ENCODE assay signal across 1 cellular context in the genomic region with DNA sequence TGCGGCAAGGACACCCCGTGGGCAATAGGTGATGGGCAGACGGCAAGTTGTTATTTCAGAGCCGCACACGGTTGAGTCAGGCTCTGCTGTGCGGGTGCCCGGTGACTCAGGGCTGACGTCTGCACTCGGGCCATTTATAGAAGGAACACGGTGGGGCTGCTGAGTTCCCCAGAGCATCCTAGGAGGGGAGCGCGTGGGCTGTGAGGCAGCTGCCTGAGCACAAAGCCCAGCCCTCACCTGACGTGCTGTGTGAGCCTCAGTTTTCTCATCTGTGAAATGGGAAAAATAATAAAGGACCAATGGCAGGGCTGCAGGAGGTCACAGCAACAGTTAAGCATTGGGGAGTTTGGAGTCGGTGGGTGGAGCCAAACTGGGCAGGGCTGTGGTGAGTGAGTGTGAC.
TF ChIP-seq lines count a peak whose summit lies in the region.

No MANE protein-coding gene starts in this region.

TF ChIP-seq in WTC11, 78 proteins besides CTCF, POLR2A, EP300 and RAD21 (continued from another document):
- TF ChIP-seq, protein P1, sequence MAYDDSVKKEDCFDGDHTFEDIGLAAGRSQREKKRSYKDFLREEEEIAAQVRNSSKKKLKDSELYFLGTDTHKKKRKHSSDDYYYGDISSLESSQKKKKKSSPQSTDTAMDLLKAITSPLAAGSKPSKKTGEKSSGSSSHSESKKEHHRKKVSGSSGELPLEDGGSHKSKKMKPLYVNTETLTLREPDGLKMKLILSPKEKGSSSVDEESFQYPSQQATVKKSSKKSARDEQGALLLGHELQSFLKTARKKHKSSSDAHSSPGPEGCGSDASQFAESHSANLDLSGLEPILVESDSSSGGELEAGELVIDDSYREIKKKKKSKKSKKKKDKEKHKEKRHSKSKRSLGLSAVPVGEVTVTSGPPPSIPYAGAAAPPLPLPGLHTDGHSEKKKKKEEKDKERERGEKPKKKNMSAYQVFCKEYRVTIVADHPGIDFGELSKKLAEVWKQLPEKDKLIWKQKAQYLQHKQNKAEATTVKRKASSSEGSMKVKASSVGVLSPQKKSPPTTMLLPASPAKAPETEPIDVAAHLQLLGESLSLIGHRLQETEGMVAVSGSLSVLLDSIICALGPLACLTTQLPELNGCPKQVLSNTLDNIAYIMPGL (CRISPR knock-in tag; IDR thresholded peaks at IDR 0.05) = no peak
- TF ChIP-seq FOXP1 (CRISPR knock-in tag; IDR thresholded peaks at IDR 0.05; ENCODE audit: borderline replicate concordance) = no peak
- TF ChIP-seq CREB1 (CRISPR knock-in tag; IDR thresholded peaks at IDR 0.05) = no peak
- TF ChIP-seq SP1 (CRISPR knock-in tag; conservative IDR thresholded peaks at IDR 0.05) = no peak
- no peak for TF ChIP-seq JAZF1 (CRISPR knock-in tag; IDR thresholded peaks at IDR 0.05)
- TF ChIP-seq, protein P2, sequence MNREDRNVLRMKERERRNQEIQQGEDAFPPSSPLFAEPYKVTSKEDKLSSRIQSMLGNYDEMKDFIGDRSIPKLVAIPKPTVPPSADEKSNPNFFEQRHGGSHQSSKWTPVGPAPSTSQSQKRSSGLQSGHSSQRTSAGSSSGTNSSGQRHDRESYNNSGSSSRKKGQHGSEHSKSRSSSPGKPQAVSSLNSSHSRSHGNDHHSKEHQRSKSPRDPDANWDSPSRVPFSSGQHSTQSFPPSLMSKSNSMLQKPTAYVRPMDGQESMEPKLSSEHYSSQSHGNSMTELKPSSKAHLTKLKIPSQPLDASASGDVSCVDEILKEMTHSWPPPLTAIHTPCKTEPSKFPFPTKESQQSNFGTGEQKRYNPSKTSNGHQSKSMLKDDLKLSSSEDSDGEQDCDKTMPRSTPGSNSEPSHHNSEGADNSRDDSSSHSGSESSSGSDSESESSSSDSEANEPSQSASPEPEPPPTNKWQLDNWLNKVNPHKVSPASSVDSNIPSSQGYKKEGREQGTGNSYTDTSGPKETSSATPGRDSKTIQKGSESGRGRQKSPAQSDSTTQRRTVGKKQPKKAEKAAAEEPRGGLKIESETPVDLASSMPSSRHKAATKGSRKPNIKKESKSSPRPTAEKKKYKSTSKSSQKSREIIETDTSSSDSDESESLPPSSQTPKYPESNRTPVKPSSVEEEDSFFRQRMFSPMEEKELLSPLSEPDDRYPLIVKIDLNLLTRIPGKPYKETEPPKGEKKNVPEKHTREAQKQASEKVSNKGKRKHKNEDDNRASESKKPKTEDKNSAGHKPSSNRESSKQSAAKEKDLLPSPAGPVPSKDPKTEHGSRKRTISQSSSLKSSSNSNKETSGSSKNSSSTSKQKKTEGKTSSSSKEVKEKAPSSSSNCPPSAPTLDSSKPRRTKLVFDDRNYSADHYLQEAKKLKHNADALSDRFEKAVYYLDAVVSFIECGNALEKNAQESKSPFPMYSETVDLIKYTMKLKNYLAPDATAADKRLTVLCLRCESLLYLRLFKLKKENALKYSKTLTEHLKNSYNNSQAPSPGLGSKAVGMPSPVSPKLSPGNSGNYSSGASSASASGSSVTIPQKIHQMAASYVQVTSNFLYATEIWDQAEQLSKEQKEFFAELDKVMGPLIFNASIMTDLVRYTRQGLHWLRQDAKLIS (CRISPR knock-in tag; IDR thresholded peaks at IDR 0.05; ENCODE audit: borderline replicate concordance) = no peak
- TF ChIP-seq, protein P3, sequence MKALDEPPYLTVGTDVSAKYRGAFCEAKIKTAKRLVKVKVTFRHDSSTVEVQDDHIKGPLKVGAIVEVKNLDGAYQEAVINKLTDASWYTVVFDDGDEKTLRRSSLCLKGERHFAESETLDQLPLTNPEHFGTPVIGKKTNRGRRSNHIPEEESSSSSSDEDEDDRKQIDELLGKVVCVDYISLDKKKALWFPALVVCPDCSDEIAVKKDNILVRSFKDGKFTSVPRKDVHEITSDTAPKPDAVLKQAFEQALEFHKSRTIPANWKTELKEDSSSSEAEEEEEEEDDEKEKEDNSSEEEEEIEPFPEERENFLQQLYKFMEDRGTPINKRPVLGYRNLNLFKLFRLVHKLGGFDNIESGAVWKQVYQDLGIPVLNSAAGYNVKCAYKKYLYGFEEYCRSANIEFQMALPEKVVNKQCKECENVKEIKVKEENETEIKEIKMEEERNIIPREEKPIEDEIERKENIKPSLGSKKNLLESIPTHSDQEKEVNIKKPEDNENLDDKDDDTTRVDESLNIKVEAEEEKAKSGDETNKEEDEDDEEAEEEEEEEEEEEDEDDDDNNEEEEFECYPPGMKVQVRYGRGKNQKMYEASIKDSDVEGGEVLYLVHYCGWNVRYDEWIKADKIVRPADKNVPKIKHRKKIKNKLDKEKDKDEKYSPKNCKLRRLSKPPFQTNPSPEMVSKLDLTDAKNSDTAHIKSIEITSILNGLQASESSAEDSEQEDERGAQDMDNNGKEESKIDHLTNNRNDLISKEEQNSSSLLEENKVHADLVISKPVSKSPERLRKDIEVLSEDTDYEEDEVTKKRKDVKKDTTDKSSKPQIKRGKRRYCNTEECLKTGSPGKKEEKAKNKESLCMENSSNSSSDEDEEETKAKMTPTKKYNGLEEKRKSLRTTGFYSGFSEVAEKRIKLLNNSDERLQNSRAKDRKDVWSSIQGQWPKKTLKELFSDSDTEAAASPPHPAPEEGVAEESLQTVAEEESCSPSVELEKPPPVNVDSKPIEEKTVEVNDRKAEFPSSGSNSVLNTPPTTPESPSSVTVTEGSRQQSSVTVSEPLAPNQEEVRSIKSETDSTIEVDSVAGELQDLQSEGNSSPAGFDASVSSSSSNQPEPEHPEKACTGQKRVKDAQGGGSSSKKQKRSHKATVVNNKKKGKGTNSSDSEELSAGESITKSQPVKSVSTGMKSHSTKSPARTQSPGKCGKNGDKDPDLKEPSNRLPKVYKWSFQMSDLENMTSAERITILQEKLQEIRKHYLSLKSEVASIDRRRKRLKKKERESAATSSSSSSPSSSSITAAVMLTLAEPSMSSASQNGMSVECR (CRISPR knock-in tag; IDR thresholded peaks at IDR 0.05; ENCODE audit: borderline replicate concordance) = no peak
- TF ChIP-seq, protein P4, sequence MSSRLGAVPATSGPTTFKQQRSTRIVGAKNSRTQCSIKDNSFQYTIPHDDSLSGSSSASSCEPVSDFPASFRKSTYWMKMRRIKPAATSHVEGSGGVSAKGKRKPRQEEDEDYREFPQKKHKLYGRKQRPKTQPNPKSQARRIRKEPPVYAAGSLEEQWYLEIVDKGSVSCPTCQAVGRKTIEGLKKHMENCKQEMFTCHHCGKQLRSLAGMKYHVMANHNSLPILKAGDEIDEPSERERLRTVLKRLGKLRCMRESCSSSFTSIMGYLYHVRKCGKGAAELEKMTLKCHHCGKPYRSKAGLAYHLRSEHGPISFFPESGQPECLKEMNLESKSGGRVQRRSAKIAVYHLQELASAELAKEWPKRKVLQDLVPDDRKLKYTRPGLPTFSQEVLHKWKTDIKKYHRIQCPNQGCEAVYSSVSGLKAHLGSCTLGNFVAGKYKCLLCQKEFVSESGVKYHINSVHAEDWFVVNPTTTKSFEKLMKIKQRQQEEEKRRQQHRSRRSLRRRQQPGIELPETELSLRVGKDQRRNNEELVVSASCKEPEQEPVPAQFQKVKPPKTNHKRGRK (CRISPR knock-in tag; IDR thresholded peaks at IDR 0.05; ENCODE audit: borderline replicate concordance) = no peak
- TF ChIP-seq, protein P5, sequence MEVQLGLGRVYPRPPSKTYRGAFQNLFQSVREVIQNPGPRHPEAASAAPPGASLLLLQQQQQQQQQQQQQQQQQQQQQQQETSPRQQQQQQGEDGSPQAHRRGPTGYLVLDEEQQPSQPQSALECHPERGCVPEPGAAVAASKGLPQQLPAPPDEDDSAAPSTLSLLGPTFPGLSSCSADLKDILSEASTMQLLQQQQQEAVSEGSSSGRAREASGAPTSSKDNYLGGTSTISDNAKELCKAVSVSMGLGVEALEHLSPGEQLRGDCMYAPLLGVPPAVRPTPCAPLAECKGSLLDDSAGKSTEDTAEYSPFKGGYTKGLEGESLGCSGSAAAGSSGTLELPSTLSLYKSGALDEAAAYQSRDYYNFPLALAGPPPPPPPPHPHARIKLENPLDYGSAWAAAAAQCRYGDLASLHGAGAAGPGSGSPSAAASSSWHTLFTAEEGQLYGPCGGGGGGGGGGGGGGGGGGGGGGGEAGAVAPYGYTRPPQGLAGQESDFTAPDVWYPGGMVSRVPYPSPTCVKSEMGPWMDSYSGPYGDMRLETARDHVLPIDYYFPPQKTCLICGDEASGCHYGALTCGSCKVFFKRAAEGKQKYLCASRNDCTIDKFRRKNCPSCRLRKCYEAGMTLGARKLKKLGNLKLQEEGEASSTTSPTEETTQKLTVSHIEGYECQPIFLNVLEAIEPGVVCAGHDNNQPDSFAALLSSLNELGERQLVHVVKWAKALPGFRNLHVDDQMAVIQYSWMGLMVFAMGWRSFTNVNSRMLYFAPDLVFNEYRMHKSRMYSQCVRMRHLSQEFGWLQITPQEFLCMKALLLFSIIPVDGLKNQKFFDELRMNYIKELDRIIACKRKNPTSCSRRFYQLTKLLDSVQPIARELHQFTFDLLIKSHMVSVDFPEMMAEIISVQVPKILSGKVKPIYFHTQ (CRISPR knock-in tag; IDR thresholded peaks at IDR 0.05) = no peak
- no peak for TF ChIP-seq FOXJ3 (CRISPR knock-in tag; IDR thresholded peaks at IDR 0.05; ENCODE audit: borderline replicate concordance)
- TF ChIP-seq, protein P6, sequence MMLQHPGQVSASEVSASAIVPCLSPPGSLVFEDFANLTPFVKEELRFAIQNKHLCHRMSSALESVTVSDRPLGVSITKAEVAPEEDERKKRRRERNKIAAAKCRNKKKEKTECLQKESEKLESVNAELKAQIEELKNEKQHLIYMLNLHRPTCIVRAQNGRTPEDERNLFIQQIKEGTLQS (CRISPR knock-in tag; conservative IDR thresholded peaks at IDR 0.05) = no peak
- TF ChIP-seq ZNF138 (CRISPR knock-in tag; conservative IDR thresholded peaks at IDR 0.05) = no peak
- TF ChIP-seq ZNF232 (CRISPR knock-in tag; IDR thresholded peaks at IDR 0.05) = no peak
- no peak for TF ChIP-seq EMX1 (CRISPR knock-in tag; IDR thresholded peaks at IDR 0.05)
